1 cellular context compared by ENCODE assay signal in the genomic region with DNA sequence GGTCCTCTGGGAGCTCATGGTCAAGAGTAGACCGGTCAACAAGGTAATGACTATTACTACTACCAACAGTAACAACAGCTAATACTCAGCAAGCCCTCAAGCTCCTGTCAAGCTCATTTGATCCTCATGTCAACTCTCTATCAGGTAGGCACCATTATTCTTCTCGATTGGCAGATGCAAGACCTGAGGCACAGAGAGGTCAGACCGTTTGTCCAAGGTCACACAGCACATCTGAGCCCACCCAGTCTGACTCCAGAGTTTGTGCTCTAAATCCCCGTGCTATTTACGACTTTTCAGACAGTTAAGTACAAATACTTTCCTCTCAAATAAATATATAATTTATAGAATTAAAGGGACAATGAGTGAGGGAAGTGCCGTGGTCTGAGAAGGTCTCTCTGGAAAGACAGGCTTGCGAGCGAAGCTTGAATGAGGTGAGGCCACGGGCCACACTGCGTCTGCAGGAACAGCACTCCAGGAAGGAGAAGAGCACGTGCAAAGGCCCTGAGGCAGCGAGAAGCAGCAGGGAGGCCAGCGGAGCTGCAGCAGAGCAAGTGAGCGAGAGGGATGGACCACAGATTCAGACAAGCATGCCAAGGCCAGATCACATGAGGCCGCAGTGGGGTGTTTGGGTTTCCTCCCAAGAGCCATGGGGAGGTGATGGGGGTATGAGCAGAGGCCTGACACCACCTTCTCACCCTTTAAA.
TF ChIP-seq lines count a peak whose summit lies in the region.

No MANE protein-coding gene starts in this region.

TF ChIP-seq in SK-N-SH, 30 proteins besides CTCF, POLR2A, EP300 and RAD21:
- TF ChIP-seq MEF2A (IDR thresholded peaks at IDR 0.05; ENCODE audit: borderline replicate concordance, low read depth) (no peak), FOXJ3 (CRISPR knock-in tag; IDR thresholded peaks at IDR 0.05) (no peak), GABPA (IDR thresholded peaks at IDR 0.05; ENCODE audit: low read depth) (no peak), MXI1 (IDR thresholded peaks at IDR 0.05; ENCODE audit: low read depth, low read length) (no peak), EZH2phosphoT487 (IDR thresholded peaks at IDR 0.05; ENCODE audit: borderline replicate concordance, low read depth) (no peak), TCF12 (IDR thresholded peaks at IDR 0.05) (no peak), FOSL2 (IDR thresholded peaks at IDR 0.05; ENCODE audit: borderline replicate concordance, low read depth) (no peak), NRF1 (IDR thresholded peaks at IDR 0.05; ENCODE audit: low read depth, low read length) (no peak), NFIC (IDR thresholded peaks at IDR 0.05; ENCODE audit: borderline replicate concordance) (no peak), RFX5 (IDR thresholded peaks at IDR 0.05; ENCODE audit: low read length) (no peak), TEAD4 (IDR thresholded peaks at IDR 0.05; ENCODE audit: borderline replicate concordance, insufficient read depth) (no peak), SIN3A (IDR thresholded peaks at IDR 0.05; ENCODE audit: borderline replicate concordance, low read depth, low read length) (no peak)
- TF ChIP-seq, protein P1, sequence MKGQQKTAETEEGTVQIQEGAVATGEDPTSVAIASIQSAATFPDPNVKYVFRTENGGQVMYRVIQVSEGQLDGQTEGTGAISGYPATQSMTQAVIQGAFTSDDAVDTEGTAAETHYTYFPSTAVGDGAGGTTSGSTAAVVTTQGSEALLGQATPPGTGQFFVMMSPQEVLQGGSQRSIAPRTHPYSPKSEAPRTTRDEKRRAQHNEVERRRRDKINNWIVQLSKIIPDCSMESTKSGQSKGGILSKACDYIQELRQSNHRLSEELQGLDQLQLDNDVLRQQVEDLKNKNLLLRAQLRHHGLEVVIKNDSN (IDR thresholded peaks at IDR 0.05; ENCODE audit: borderline replicate concordance, low read depth), result no peak
- TF ChIP-seq, protein P2, sequence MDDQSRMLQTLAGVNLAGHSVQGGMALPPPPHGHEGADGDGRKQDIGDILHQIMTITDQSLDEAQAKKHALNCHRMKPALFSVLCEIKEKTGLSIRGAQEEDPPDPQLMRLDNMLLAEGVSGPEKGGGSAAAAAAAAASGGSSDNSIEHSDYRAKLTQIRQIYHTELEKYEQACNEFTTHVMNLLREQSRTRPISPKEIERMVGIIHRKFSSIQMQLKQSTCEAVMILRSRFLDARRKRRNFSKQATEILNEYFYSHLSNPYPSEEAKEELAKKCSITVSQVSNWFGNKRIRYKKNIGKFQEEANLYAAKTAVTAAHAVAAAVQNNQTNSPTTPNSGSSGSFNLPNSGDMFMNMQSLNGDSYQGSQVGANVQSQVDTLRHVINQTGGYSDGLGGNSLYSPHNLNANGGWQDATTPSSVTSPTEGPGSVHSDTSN (IDR thresholded peaks at IDR 0.05), result no peak
- TF ChIP-seq, protein P3, sequence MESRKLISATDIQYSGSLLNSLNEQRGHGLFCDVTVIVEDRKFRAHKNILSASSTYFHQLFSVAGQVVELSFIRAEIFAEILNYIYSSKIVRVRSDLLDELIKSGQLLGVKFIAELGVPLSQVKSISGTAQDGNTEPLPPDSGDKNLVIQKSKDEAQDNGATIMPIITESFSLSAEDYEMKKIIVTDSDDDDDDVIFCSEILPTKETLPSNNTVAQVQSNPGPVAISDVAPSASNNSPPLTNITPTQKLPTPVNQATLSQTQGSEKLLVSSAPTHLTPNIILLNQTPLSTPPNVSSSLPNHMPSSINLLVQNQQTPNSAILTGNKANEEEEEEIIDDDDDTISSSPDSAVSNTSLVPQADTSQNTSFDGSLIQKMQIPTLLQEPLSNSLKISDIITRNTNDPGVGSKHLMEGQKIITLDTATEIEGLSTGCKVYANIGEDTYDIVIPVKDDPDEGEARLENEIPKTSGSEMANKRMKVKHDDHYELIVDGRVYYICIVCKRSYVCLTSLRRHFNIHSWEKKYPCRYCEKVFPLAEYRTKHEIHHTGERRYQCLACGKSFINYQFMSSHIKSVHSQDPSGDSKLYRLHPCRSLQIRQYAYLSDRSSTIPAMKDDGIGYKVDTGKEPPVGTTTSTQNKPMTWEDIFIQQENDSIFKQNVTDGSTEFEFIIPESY (IDR thresholded peaks at IDR 0.05; ENCODE audit: borderline replicate concordance, low read depth), result no peak
